Comparison of ENCODE assay signal across 11 cellular contexts in genomic region chr4:73944061-73944875, GRCh38. TPM values are rescaled to one million over a fixed set of nuclear protein-coding genes. Genes with fewer than 3 reads are reported as not detected.
DNase-seq lines count a peak whose midpoint lies in the region; ATAC-seq and TF ChIP-seq lines count a peak whose summit lies in the region.
"Had no signal": no experiment of that assay in that cellular context is flagged by ENCODE, and none has a peak within 500 bp of the region (broad histone marks: within the 10 kb centered on the region; RNA-seq: fewer than 3 reads in every experiment).

No MANE protein-coding gene starts in this region.

- DNase-seq in BJ (ENCODE audit: low read depth) (no peak), ascending aorta (ENCODE audit: low spot score in 2 of 2) (no peak), left ventricle myocardium inferior (peak; percentile 15), posterior vena cava (ENCODE audit: low spot score) (peak; percentile 80), NCI-H1048 (lab: John Stamatoyannopoulos, UW) (no peak), DMS153 treated with DMSO at 0.1 percent for 48 hours (lab: John Stamatoyannopoulos, UW; ENCODE audit: unreplicated experiment) (no peak)
- DNase-seq in activated naive CD4-positive, alpha-beta T cell treated with anti-CD3 and anti-CD28 coated beads, Interleukin-2, amount 50 U/mL, for 72 hours (ENCODE audit: low spot score in 2 of 2) = no peak
- no peak for DNase-seq in activated CD4-positive, alpha-beta memory T cell treated with anti-CD3 and anti-CD28 coated beads, Interleukin-2, amount 10 ng/mL, durations not matched to agents 7 days and 5 days
- DNase-seq: naive B cell had no signal

- peaks cover 10% of the 10 kb centered on the region for H3K27me3 Mint-ChIP-seq in activated CD4-positive, alpha-beta memory T cell treated with anti-CD3 and anti-CD28 coated beads, Interleukin-2, amount 10 ng/mL, durations not matched to agents 7 days and 5 days

- peaks cover 0 to 4% of the 10 kb centered on the region in 2 donors for H3K9me3 Mint-ChIP-seq in activated naive CD4-positive, alpha-beta T cell treated with anti-CD3 and anti-CD28 coated beads, Interleukin-2, amount 50 U/mL, for 72 hours
- H3K9me3 Mint-ChIP-seq in activated CD4-positive, alpha-beta memory T cell treated with anti-CD3 and anti-CD28 coated beads, Interleukin-2, amount 10 ng/mL, durations not matched to agents 7 days and 5 days = no peaks in the 10 kb centered on the region
- H3K9me3 Mint-ChIP-seq: activated naive CD4-positive, alpha-beta T cell treated with anti-CD3 and anti-CD28 coated beads, Interleukin-2, amount 50 U/mL, for 24 hours had no signal

- no peaks in the 10 kb centered on the region for H3K4me1 Mint-ChIP-seq in activated CD4-positive, alpha-beta memory T cell treated with anti-CD3 and anti-CD28 coated beads, Interleukin-2, amount 10 ng/mL, durations not matched to agents 7 days and 5 days
- H3K4me1 Mint-ChIP-seq: activated naive CD4-positive, alpha-beta T cell treated with anti-CD3 and anti-CD28 coated beads, Interleukin-2, amount 50 U/mL, for 24 hours; naive B cell had no signal

- ATAC-seq in activated naive CD4-positive, alpha-beta T cell treated with anti-CD3 and anti-CD28 coated beads, Interleukin-2, amount 50 U/mL, for 72 hours = no peak

- H3K9me3 ChIP-seq in ascending aorta (no peaks in the 10 kb centered on the region), left ventricle myocardium inferior (replicated peaks) (no peaks in the 10 kb centered on the region)

- H3K27ac ChIP-seq in ascending aorta (no peak overlapping the region), left ventricle myocardium inferior (replicated peaks) (no peak overlapping the region)

- H3K36me3 ChIP-seq in BJ (ENCODE audit: control insufficient read depth, insufficient read depth, low read length) (no peaks in the 10 kb centered on the region), ascending aorta (no peaks in the 10 kb centered on the region), left ventricle myocardium inferior (no peaks in the 10 kb centered on the region)

- CTCF ChIA-PET in BJ (lab: Yijun Ruan, JAX) = interaction anchor here (0.6 to 2.6 kb wide), 3 partner anchors 12 to 347 kb away, joined by 3 to 7 read pairs (median 3); no protein-coding TSS in a partner anchor
- CTCF ChIA-PET in activated CD4-positive, alpha-beta memory T cell treated with anti-CD3 and anti-CD28 coated beads, Interleukin-2, amount 10 ng/mL, durations not matched to agents 7 days and 5 days (lab: Charles Lee) = no interaction called here

- H3K4me1 ChIP-seq in ascending aorta = peaks cover 0 to 4% of the 10 kb centered on the region in 2 donors
- peaks cover 13% of the 10 kb centered on the region for H3K4me1 ChIP-seq in left ventricle myocardium inferior

- POLR2A ChIA-PET in BJ (lab: Charles Lee) = no interaction called here
- POLR2A ChIA-PET in activated CD4-positive, alpha-beta memory T cell treated with anti-CD3 and anti-CD28 coated beads, Interleukin-2, amount 10 ng/mL, durations not matched to agents 7 days and 5 days (lab: Charles Lee) = no interaction called here

- H3K36me3 Mint-ChIP-seq in activated naive CD4-positive, alpha-beta T cell treated with anti-CD3 and anti-CD28 coated beads, Interleukin-2, amount 50 U/mL, for 72 hours = peaks cover 7 to 12% of the 10 kb centered on the region in 2 donors
- no peaks in the 10 kb centered on the region for H3K36me3 Mint-ChIP-seq in activated CD4-positive, alpha-beta memory T cell treated with anti-CD3 and anti-CD28 coated beads, Interleukin-2, amount 10 ng/mL, durations not matched to agents 7 days and 5 days (ENCODE audit: low read depth)
- H3K36me3 Mint-ChIP-seq: activated naive CD4-positive, alpha-beta T cell treated with anti-CD3 and anti-CD28 coated beads, Interleukin-2, amount 50 U/mL, for 24 hours; naive B cell had no signal

- H3K27me3 ChIP-seq in BJ (ENCODE audit: control insufficient read depth, insufficient read depth, low read length) = peaks cover 20% of the 10 kb centered on the region
- H3K27me3 ChIP-seq in ascending aorta = peaks cover 8% of the 10 kb centered on the region
- peaks cover 79% of the 10 kb centered on the region for H3K27me3 ChIP-seq in left ventricle myocardium inferior (ENCODE audit: low read depth)

- H3K4me3 ChIP-seq in BJ (ENCODE audit: low read depth, low read length) (peak overlapping the region; percentile 38), ascending aorta (peak overlapping the region; percentile 44 to 48), left ventricle myocardium inferior (peak overlapping the region; percentile 57)

- H3K4me3 Mint-ChIP-seq in activated CD4-positive, alpha-beta memory T cell treated with anti-CD3 and anti-CD28 coated beads, Interleukin-2, amount 10 ng/mL, durations not matched to agents 7 days and 5 days = no peak overlapping the region
- H3K4me3 Mint-ChIP-seq: activated naive CD4-positive, alpha-beta T cell treated with anti-CD3 and anti-CD28 coated beads, Interleukin-2, amount 50 U/mL, for 24 hours had no signal

- intact Hi-C loops in ascending aorta (cut with DNase I) = no loop called here
- intact Hi-C loops in left ventricle myocardium inferior (cut with micrococcal nuclease) = no loop called here
- intact Hi-C loops in posterior vena cava (cut with DNase I) = no loop called here

- H3K27ac Mint-ChIP-seq in activated naive CD4-positive, alpha-beta T cell treated with anti-CD3 and anti-CD28 coated beads, Interleukin-2, amount 50 U/mL, for 72 hours = no peak overlapping the region
- no peak overlapping the region for H3K27ac Mint-ChIP-seq in activated CD4-positive, alpha-beta memory T cell treated with anti-CD3 and anti-CD28 coated beads, Interleukin-2, amount 10 ng/mL, durations not matched to agents 7 days and 5 days
- H3K27ac Mint-ChIP-seq: activated naive CD4-positive, alpha-beta T cell treated with anti-CD3 and anti-CD28 coated beads, Interleukin-2, amount 50 U/mL, for 24 hours; naive B cell had no signal

- TF ChIP-seq CTCF in BJ (IDR thresholded peaks at IDR 0.05; ENCODE audit: insufficient read depth, low read depth, low read length) = no peak
- no peak for TF ChIP-seq CTCF in ascending aorta (IDR thresholded peaks at IDR 0.05)
- no peak for TF ChIP-seq CTCF in left ventricle myocardium inferior (IDR thresholded peaks at IDR 0.05; ENCODE audit: borderline replicate concordance)

RNA-seq across cellular contexts. Expression of gene PF4, which starts 37.6 kb away (rescaled TPM):
- polyA plus RNA-seq in BJ (2011; rRNA removed) = not detected in 2 replicates
- polyA minus RNA-seq in BJ (2011; rRNA and poly(A)+ RNA removed) = not detected in 2 replicates
- total RNA-seq in ascending aorta = 11.7 TPM
- 0.49 TPM for total RNA-seq in left ventricle myocardium inferior
- 1 to 10 TPM; 1.3 to 1.5 TPM for total RNA-seq in posterior vena cava
- total RNA-seq in activated naive CD4-positive, alpha-beta T cell treated with anti-CD3 and anti-CD28 coated beads, Interleukin-2, amount 50 U/mL, for 72 hours = not detected
- not detected for total RNA-seq in activated CD4-positive, alpha-beta memory T cell treated with anti-CD3 and anti-CD28 coated beads, Interleukin-2, amount 10 ng/mL, durations not matched to agents 7 days and 5 days
- total RNA-seq: Daoy had no signal

RNA-seq across cellular contexts. Expression of gene PPBP, which starts 43.7 kb away (rescaled TPM):
- not detected in 2 replicates for polyA plus RNA-seq in BJ (2011; rRNA removed)
- not detected in 2 replicates for polyA minus RNA-seq in BJ (2011; rRNA and poly(A)+ RNA removed)
- not detected for total RNA-seq in ascending aorta
- total RNA-seq in left ventricle myocardium inferior = 1.2 TPM
- 1 to 10 TPM; 1.3 to 2.4 TPM for total RNA-seq in posterior vena cava
- not detected for total RNA-seq in activated naive CD4-positive, alpha-beta T cell treated with anti-CD3 and anti-CD28 coated beads, Interleukin-2, amount 50 U/mL, for 72 hours
- not detected for total RNA-seq in activated CD4-positive, alpha-beta memory T cell treated with anti-CD3 and anti-CD28 coated beads, Interleukin-2, amount 10 ng/mL, durations not matched to agents 7 days and 5 days
- total RNA-seq: Daoy had no signal

RNA-seq across cellular contexts. Expression of gene CXCL5, which starts 54.2 kb away (rescaled TPM):
- polyA plus RNA-seq in BJ (2011; rRNA removed) = 0.18 and 0.23 TPM in 2 replicates
- polyA minus RNA-seq in BJ (2011; rRNA and poly(A)+ RNA removed) = not detected in 2 replicates
- not detected for total RNA-seq in ascending aorta
- total RNA-seq in left ventricle myocardium inferior = not detected
- total RNA-seq in posterior vena cava = under 1 TPM in 1 of 2 donors, not detected in 1; 0.14 TPM
- total RNA-seq in activated naive CD4-positive, alpha-beta T cell treated with anti-CD3 and anti-CD28 coated beads, Interleukin-2, amount 50 U/mL, for 72 hours = not detected
- total RNA-seq in activated CD4-positive, alpha-beta memory T cell treated with anti-CD3 and anti-CD28 coated beads, Interleukin-2, amount 10 ng/mL, durations not matched to agents 7 days and 5 days = not detected
- total RNA-seq: Daoy had no signal

Comparison
In these comparisons a context has a peak if more than half of its experiments do, and no peak if none do; other contexts are left out.
1. DNase-seq: peak in left ventricle myocardium inferior (single experiment) and posterior vena cava (single experiment); none in BJ (single experiment), ascending aorta (0 of 2), NCI-H1048 (single experiment), activated naive CD4-positive, alpha-beta T cell treated with anti-CD3 and anti-CD28 coated beads, Interleukin-2, amount 50 U/mL, for 72 hours (0 of 2), activated CD4-positive, alpha-beta memory T cell treated with anti-CD3 and anti-CD28 coated beads, Interleukin-2, amount 10 ng/mL, durations not matched to agents 7 days and 5 days (single experiment) and DMS153 treated with DMSO at 0.1 percent for 48 hours (single experiment).
2. Peak in every context shown above with its lines, with median percentiles within 50 percentile points of each other: H3K4me3 ChIP-seq.